ENCODE assay signal across 9 cellular contexts in genomic region chr14:69259176-69259530, GRCh38. TPM values are rescaled to one million over a fixed set of nuclear protein-coding genes. Genes with fewer than 3 reads are reported as not detected.
DNase-seq lines count a peak whose midpoint lies in the region; ATAC-seq, FAIRE-seq and TF ChIP-seq lines count a peak whose summit lies in the region.
"Had no signal": no experiment of that assay in that cellular context is flagged by ENCODE, and none has a peak within 500 bp of the region (broad histone marks: within the 10 kb centered on the region; RNA-seq: fewer than 3 reads in every experiment).

No MANE protein-coding gene starts in this region.

- peak overlapping the region in 6 of 8 donors; percentile 8 to 66 (median 51) for H3K4me3 Mint-ChIP-seq in naive B cell

- peaks cover 0 to 2% (median 0%) of the 10 kb centered on the region in 7 donors for H3K9me3 Mint-ChIP-seq in naive B cell

- TF ChIP-seq CTCF in right atrium auricular region (IDR thresholded peaks at IDR 0.05) = no peak
- TF ChIP-seq CTCF in coronary artery (IDR thresholded peaks at IDR 0.05) = no peak

- DNase-seq in right atrium auricular region (ENCODE audit: low spot score) (no peak), cardiac septum (ENCODE audit: low spot score) (no peak), coronary artery (ENCODE audit: low spot score) (no peak), naive B cell (no peak), urothelium cell line (ENCODE audit: low spot score) (no peak), DMS153 treated with DMSO at 0.1 percent for 48 hours (lab: John Stamatoyannopoulos, UW; ENCODE audit: unreplicated experiment) (no peak), LoVo (ENCODE audit: low spot score) (no peak)
- DNase-seq: erythroblast had no signal

- no peaks in the 10 kb centered on the region for H3K36me3 Mint-ChIP-seq in naive B cell

- no peaks in the 10 kb centered on the region for H3K36me3 ChIP-seq in right atrium auricular region

- ATAC-seq in naive B cell (ENCODE audit: low read depth in 2 of 2) (no peak), GM19395 (IDR thresholded peaks at IDR 0.05; ENCODE audit: unreplicated experiment) (no peak)

- peaks cover 7 to 12% (median 8%) of the 10 kb centered on the region in 3 donors for H3K4me1 Mint-ChIP-seq in naive B cell

- H3K27ac Mint-ChIP-seq in naive B cell = no peak overlapping the region

- H3K4me1 ChIP-seq in right atrium auricular region = peaks cover 0 to 45% of the 10 kb centered on the region in 2 donors

- no peaks in the 10 kb centered on the region for H3K9me3 ChIP-seq in right atrium auricular region

- peak overlapping the region in 1 of 2 donors; percentile 80 for H3K27ac ChIP-seq in right atrium auricular region
- H3K27ac ChIP-seq in coronary artery = no peak overlapping the region

- H3K4me3 ChIP-seq in right atrium auricular region (peak overlapping the region; percentile 64 to 70), coronary artery (peak overlapping the region; percentile 77)

- FAIRE-seq in urothelium cell line (lab: Jason Lieb, UNC) = peak; percentile 72

- H3K27me3 Mint-ChIP-seq in naive B cell = peaks cover 55 to 70% (median 57%) of the 10 kb centered on the region in 3 donors

- intact Hi-C loops in cardiac septum (cut with DNase I) = no loop called here

- H3K27me3 ChIP-seq in right atrium auricular region = no peaks in the 10 kb centered on the region

RNA-seq across cellular contexts. Expression of gene GALNT16, which starts 0.8 kb away (rescaled TPM):
- total RNA-seq in right atrium auricular region = 10 to 100 TPM; 17.9 to 56.8 TPM
- total RNA-seq in cardiac septum = 25.8 TPM
- polyA plus RNA-seq in naive B cell (ENCODE audit: low read depth in 6 of 6) = not detected
